ENCODE assay signal across 16 cellular contexts in genomic region chr1:59431566-59432294, GRCh38.
DNase-seq lines count a peak whose midpoint lies in the region; ATAC-seq, FAIRE-seq and TF ChIP-seq lines count a peak whose summit lies in the region.
"Had no signal": no experiment of that assay in that cellular context is flagged by ENCODE, and none has a peak within 500 bp of the region (broad histone marks: within the 10 kb centered on the region; RNA-seq: fewer than 3 reads in every experiment).

No MANE protein-coding gene starts in this region.

- POLR2A ChIA-PET in activated B cell treated with CpG ODN at 0.5 μM for 24 hours (lab: Charles Lee) = interaction anchor here (0.8 to 2.3 kb wide), 3 partner anchors 135 to 165 kb away, joined by 3 to 7 read pairs (median 3); partner anchors contain the start of gene FGGY

- no peak overlapping the region for H3K4me3 ChIP-seq in endodermal cell (ENCODE audit: low read length)
- H3K4me3 ChIP-seq: mucosa of descending colon had no signal

- no peaks in the 10 kb centered on the region for H3K4me1 ChIP-seq in endodermal cell (ENCODE audit: control insufficient read depth, insufficient read depth, low read length)

- FAIRE-seq in H54 (lab: Jason Lieb, UNC) = peak; percentile 67

- TF ChIP-seq CTCF in activated B cell treated with CpG ODN at 0.5 μM for 24 hours (IDR thresholded peaks at IDR 0.05) = no peak
- no peak for TF ChIP-seq CTCF in endodermal cell (conservative IDR thresholded peaks at IDR 0.05)

- H3K36me3 Mint-ChIP-seq in activated B cell treated with CpG ODN at 0.5 μM for 24 hours (ENCODE audit: low read depth) (no peaks in the 10 kb centered on the region), endodermal cell (ENCODE audit: low read depth) (no peaks in the 10 kb centered on the region)

- no peak for TF ChIP-seq POLR2A in H54 (IDR thresholded peaks at IDR 0.05; ENCODE audit: low read depth, low read length)

- no peaks in the 10 kb centered on the region for H3K27me3 Mint-ChIP-seq in activated B cell treated with CpG ODN at 0.5 μM for 24 hours
- H3K27me3 Mint-ChIP-seq in endodermal cell (ENCODE audit: insufficient read depth) = no peaks in the 10 kb centered on the region

- no peak overlapping the region for H3K9ac ChIP-seq in endodermal cell (ENCODE audit: extremely low read depth, low read length, poor library complexity, severe bottlenecking)

- H3K27ac ChIP-seq in endodermal cell (ENCODE audit: low read depth, low read length) = no peak overlapping the region

- in situ Hi-C loops in ACHN (cut with HindIII; ENCODE audit: low pct_ligation_motif_present, low pct_unique_long_range_greater_than_20kb, low sequenced_read_pairs) = no loop called here

- H3K9me3 ChIP-seq in endodermal cell (ENCODE audit: control insufficient read depth, low read length) = no peaks in the 10 kb centered on the region
- H3K9me3 ChIP-seq: mucosa of descending colon had no signal

- H3K27ac Mint-ChIP-seq in activated B cell treated with CpG ODN at 0.5 μM for 24 hours = peak overlapping the region; percentile 77
- no peak overlapping the region for H3K27ac Mint-ChIP-seq in endodermal cell
- H3K27ac Mint-ChIP-seq: immature natural killer cell had no signal

- H3K4me1 Mint-ChIP-seq in activated B cell treated with CpG ODN at 0.5 μM for 24 hours = peaks cover 21% of the 10 kb centered on the region
- peaks cover 10% of the 10 kb centered on the region for H3K4me1 Mint-ChIP-seq in endodermal cell
- H3K4me1 Mint-ChIP-seq: immature natural killer cell had no signal

- CTCF ChIA-PET in activated B cell treated with CpG ODN at 0.5 μM for 24 hours (lab: Charles Lee) = no interaction called here

- H3K4me3 Mint-ChIP-seq in activated B cell treated with CpG ODN at 0.5 μM for 24 hours (no peak overlapping the region), endodermal cell (no peak overlapping the region)
- H3K4me3 Mint-ChIP-seq: immature natural killer cell had no signal

- no peaks in the 10 kb centered on the region for H3K9me3 Mint-ChIP-seq in activated B cell treated with CpG ODN at 0.5 μM for 24 hours
- H3K9me3 Mint-ChIP-seq in endodermal cell = no peaks in the 10 kb centered on the region
- H3K9me3 Mint-ChIP-seq: immature natural killer cell had no signal

- no peaks in the 10 kb centered on the region for H3K27me3 ChIP-seq in endodermal cell (ENCODE audit: control insufficient read depth, insufficient read depth, low read length, poor library complexity, severe bottlenecking)

- DNase-seq in ACHN (peak; percentile 51), H54 (ENCODE audit: insufficient read length, low spot score) (no peak), activated B cell treated with CpG ODN at 0.5 μM for 24 hours (no peak), kidney tubule cell (ENCODE audit: low spot score) (peak; percentile 78), endodermal cell (no peak), epidermal melanocyte (ENCODE audit: insufficient read length, low spot score) (no peak)
- DNase-seq: activated CD4-positive, CD25-positive, alpha-beta regulatory T cell; activated T-cell treated with anti-CD3 and anti-CD28 coated beads for 4 hours; amygdala; GF-D8; GOT3; immature natural killer cell; MM.1S; mucosa of descending colon had no signal

- no peak for ATAC-seq in activated B cell treated with CpG ODN at 0.5 μM for 24 hours (ENCODE audit: low read depth)
- no peak for ATAC-seq in GM19463 (IDR thresholded peaks at IDR 0.05; ENCODE audit: unreplicated experiment)
- ATAC-seq in GM18520 (IDR thresholded peaks at IDR 0.05; ENCODE audit: unreplicated experiment) = no peak

- WGBS in endodermal cell (ENCODE audit: insufficient coverage in 1 of 2, insufficient read length in 1 of 2), 2 experiments = 95 to 100% methylated on average over 2 to 3 of the region's 3 CpGs

- intact Hi-C loops in activated B cell treated with CpG ODN at 0.5 μM for 24 hours (cut with micrococcal nuclease) = loop anchor here (1.0 kb wide), 1 partner anchor 647 kb away; the partner anchor contains the start of gene JUN

- H3K36me3 ChIP-seq in endodermal cell (ENCODE audit: control insufficient read depth, insufficient read depth, low read length) = no peaks in the 10 kb centered on the region

Comparison
In these comparisons a context has a peak if more than half of its experiments do, and no peak if none do; other contexts are left out.
1. DNase-seq: peak in ACHN (single experiment) and kidney tubule cell (single experiment); none in H54 (single experiment), activated B cell treated with CpG ODN at 0.5 μM for 24 hours (single experiment), endodermal cell (single experiment) and epidermal melanocyte (single experiment).